Comparison of ENCODE assay signal across 17 cellular contexts in genomic region chr10:113754768-113755167, GRCh38. TPM values are rescaled to one million over a fixed set of nuclear protein-coding genes. Genes with fewer than 3 reads are reported as not detected.
"Had no signal": no experiment of that assay in that cellular context is flagged by ENCODE, and none has a peak within 500 bp of the region (broad histone marks: within the 10 kb centered on the region; RNA-seq: fewer than 3 reads in every experiment).

No MANE protein-coding gene starts in this region.

- H3K4me1 Mint-ChIP-seq: activated CD4-positive, alpha-beta T cell treated with anti-CD3 and anti-CD28 coated beads for 36 hours; natural killer cell; WTC11 had no signal

- H3K27ac ChIP-seq: foreskin keratinocyte, upper lobe of left lung had no signal

- H3K27me3 ChIP-seq: upper lobe of left lung had no signal

- H3K27ac Mint-ChIP-seq: activated CD4-positive, alpha-beta T cell treated with anti-CD3 and anti-CD28 coated beads for 36 hours; activated naive CD8-positive, alpha-beta T cell; activated T-helper 1 cell treated with anti-CD3 and anti-CD28 coated beads, Interleukin-12 subunit alpha, Interleukin-12 subunit beta, Interleukin-2, Interleukin-4 antibody, amounts not matched to agents 30 ng/mL and 10 ng/mL and 1 ng/mL, durations not matched to agents 14 hours and 24 hours and 36 hours; dendritic cell treated with granulocyte-macrophage colony-stimulating factor and Interleukin-4, amounts not matched to agents 40 ng/mL and 50 ng/mL, for 4 days; natural killer cell; T-helper 2 cell treated with Interferon-gamma antibody and Interleukin-4, amounts not matched to agents 5 μg/mL and 100 μg/mL, for 36 hours; WTC11 had no signal

- H3K4me1 ChIP-seq: foreskin keratinocyte had no signal

- H3K36me3 Mint-ChIP-seq: activated naive CD8-positive, alpha-beta T cell; natural killer cell; WTC11 had no signal

- ATAC-seq: foreskin keratinocyte, left ventricle myocardium superior, natural killer cell, WTC11 had no signal

- H3K9me3 Mint-ChIP-seq: activated T-helper 1 cell treated with anti-CD3 and anti-CD28 coated beads, Interleukin-12 subunit alpha, Interleukin-12 subunit beta, Interleukin-2, Interleukin-4 antibody, amounts not matched to agents 30 ng/mL and 10 ng/mL and 1 ng/mL, durations not matched to agents 14 hours and 24 hours and 36 hours; dendritic cell treated with granulocyte-macrophage colony-stimulating factor and Interleukin-4, amounts not matched to agents 40 ng/mL and 50 ng/mL, for 4 days; natural killer cell; T-helper 2 cell treated with Interferon-gamma antibody and Interleukin-4, amounts not matched to agents 5 μg/mL and 100 μg/mL, for 36 hours; WTC11 had no signal

- H3K4me3 ChIP-seq: upper lobe of left lung had no signal

- H3K36me3 ChIP-seq: upper lobe of left lung had no signal

- H3K4me3 Mint-ChIP-seq: activated CD4-positive, alpha-beta T cell treated with anti-CD3 and anti-CD28 coated beads for 36 hours; activated naive CD8-positive, alpha-beta T cell; activated T-helper 1 cell treated with anti-CD3 and anti-CD28 coated beads, Interleukin-12 subunit alpha, Interleukin-12 subunit beta, Interleukin-2, Interleukin-4 antibody, amounts not matched to agents 30 ng/mL and 10 ng/mL and 1 ng/mL, durations not matched to agents 14 hours and 24 hours and 36 hours; dendritic cell treated with granulocyte-macrophage colony-stimulating factor and Interleukin-4, amounts not matched to agents 40 ng/mL and 50 ng/mL, for 4 days; natural killer cell; T-helper 2 cell treated with Interferon-gamma antibody and Interleukin-4, amounts not matched to agents 5 μg/mL and 100 μg/mL, for 36 hours; WTC11 had no signal

- DNase-seq: activated CD4-positive, alpha-beta T cell treated with anti-CD3 and anti-CD28 coated beads for 36 hours; activated CD4-positive, alpha-beta T cell treated with anti-CD3 and anti-CD28 coated beads, Interleukin-2, amount 50 U/mL, for 48 hours; foreskin keratinocyte; left ventricle myocardium superior; natural killer cell; stimulated activated naive CD8-positive, alpha-beta T cell treated with anti-CD3 and anti-CD28 coated beads, Interleukin-15, Interleukin-2, amounts not matched to agents 100 U/mL and 50 U/mL, for 24 hours; substantia nigra; upper lobe of left lung had no signal

- H3K9me3 ChIP-seq: upper lobe of left lung had no signal

RNA-seq across cellular contexts. Expression of gene PLEKHS1, which starts 3.3 kb away (rescaled TPM):
- total RNA-seq: cerebellum, epithelial cell of proximal tubule, fibroblast of lung, foreskin keratinocyte, kidney epithelial cell, left ventricle myocardium superior, WTC11 had no signal
- polyA plus RNA-seq: fibroblast of lung, foreskin keratinocyte had no signal
